In genomic region chr2:229296561-229296960, GRCh38 we compare ENCODE assay signal across 22 cellular contexts. TPM values are rescaled to one million over a fixed set of nuclear protein-coding genes. Genes with fewer than 3 reads are reported as not detected.
"Had no signal": no experiment of that assay in that cellular context is flagged by ENCODE, and none has a peak within 500 bp of the region (broad histone marks: within the 10 kb centered on the region; RNA-seq: fewer than 3 reads in every experiment).

No MANE protein-coding gene starts in this region.

- H3K27ac ChIP-seq: colonic mucosa, epithelial cell of prostate, neutrophil, pancreas, WERI-Rb-1 had no signal

- H3K36me3 ChIP-seq: adrenal gland, colonic mucosa, neutrophil, pancreas, sigmoid colon, thoracic aorta, WERI-Rb-1 had no signal

- H3K4me3 ChIP-seq: adrenal gland, colonic mucosa, pancreas, sigmoid colon, smooth muscle cell had no signal

- ATAC-seq: stimulated activated naive B cell treated with anti-CD40 and anti-IgM and Interleukin-4, amounts not matched to agents 10 μg/mL and 1 μg/mL and 100 μg/mL, for 72 hours; T-cell had no signal

- H3K4me1 ChIP-seq: adrenal gland, colonic mucosa, pancreas, sigmoid colon had no signal

- DNase-seq: activated CD4-positive, alpha-beta T cell treated with anti-CD3 and anti-CD28 coated beads, Interleukin-2, amount 10 ng/mL, durations not matched to agents 7 days and 5 days; activated CD4-positive, CD25-positive, alpha-beta regulatory T cell treated with anti-CD3 and anti-CD28 coated beads, Interleukin-2, amount 50 U/mL, for 72 hours; activated gamma-delta T cell treated with Interleukin-2 at 50 U/mL for 16 hours; activated T-cell treated with anti-CD3 and anti-CD28 coated beads, Interleukin-2, amount 50 U/mL, for 1 hour; colonic mucosa; hippocampal formation; kidney glomerular epithelial cell; mesenchymal stem cell; pancreas; sigmoid colon; stimulated activated CD4-positive, alpha-beta T cell treated with anti-CD3 and anti-CD28 coated beads, Interleukin-15, amount 100 ng/mL, for 24 hours; stimulated activated CD4-positive, alpha-beta T cell treated with anti-CD3 and anti-CD28 coated beads, Interleukin-2, amount 100 ng/mL, for 48 hours; stimulated activated CD8-positive, alpha-beta memory T cell treated with anti-CD3 and anti-CD28 coated beads, Interleukin-4, amount 100 ng/mL, for 48 hours; stimulated activated naive B cell treated with anti-CD40 and anti-IgM and Interleukin-4, amounts not matched to agents 10 μg/mL and 1 μg/mL and 100 μg/mL, for 72 hours; T-cell; WERI-Rb-1 had no signal

- H3K9me3 ChIP-seq: adrenal gland, colonic mucosa, neutrophil, pancreas, sigmoid colon, thoracic aorta had no signal

- H3K27me3 ChIP-seq: adrenal gland, colonic mucosa, neutrophil, pancreas, sigmoid colon had no signal

RNA-seq across cellular contexts. Expression of gene PID1, which starts 25.5 kb away (rescaled TPM):
- total RNA-seq: activated CD4-positive, alpha-beta T cell treated with anti-CD3 and anti-CD28 coated beads, Interleukin-2, amount 10 ng/mL, durations not matched to agents 7 days and 5 days; pulmonary artery endothelial cell had no signal
